1 cellular context compared by ENCODE assay signal in the genomic region with DNA sequence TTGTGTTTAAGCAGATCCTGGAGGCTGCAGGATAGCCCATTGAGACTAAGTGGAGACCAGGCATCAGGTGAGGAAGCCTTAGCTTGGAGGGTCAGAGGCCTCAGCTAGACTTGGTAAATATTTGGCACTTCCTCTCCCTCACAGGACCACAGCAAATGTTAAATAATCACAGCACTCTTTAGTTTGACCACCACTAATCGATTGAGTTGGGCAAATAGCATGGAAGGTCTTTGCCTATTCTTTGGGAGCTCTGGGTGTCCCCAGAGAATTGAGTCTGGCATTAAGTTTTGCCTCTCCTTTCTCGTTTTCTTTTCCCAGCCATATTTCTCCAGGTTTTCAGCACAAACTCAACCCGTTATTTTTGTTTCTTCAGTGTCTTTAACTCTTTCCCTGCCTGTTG.
TF ChIP-seq lines count a peak whose summit lies in the region.

No MANE protein-coding gene starts in this region.

TF ChIP-seq in HepG2, 621 proteins besides CTCF, POLR2A, EP300 and RAD21 (continued from another document and continues in another):
- TF ChIP-seq, protein P1, sequence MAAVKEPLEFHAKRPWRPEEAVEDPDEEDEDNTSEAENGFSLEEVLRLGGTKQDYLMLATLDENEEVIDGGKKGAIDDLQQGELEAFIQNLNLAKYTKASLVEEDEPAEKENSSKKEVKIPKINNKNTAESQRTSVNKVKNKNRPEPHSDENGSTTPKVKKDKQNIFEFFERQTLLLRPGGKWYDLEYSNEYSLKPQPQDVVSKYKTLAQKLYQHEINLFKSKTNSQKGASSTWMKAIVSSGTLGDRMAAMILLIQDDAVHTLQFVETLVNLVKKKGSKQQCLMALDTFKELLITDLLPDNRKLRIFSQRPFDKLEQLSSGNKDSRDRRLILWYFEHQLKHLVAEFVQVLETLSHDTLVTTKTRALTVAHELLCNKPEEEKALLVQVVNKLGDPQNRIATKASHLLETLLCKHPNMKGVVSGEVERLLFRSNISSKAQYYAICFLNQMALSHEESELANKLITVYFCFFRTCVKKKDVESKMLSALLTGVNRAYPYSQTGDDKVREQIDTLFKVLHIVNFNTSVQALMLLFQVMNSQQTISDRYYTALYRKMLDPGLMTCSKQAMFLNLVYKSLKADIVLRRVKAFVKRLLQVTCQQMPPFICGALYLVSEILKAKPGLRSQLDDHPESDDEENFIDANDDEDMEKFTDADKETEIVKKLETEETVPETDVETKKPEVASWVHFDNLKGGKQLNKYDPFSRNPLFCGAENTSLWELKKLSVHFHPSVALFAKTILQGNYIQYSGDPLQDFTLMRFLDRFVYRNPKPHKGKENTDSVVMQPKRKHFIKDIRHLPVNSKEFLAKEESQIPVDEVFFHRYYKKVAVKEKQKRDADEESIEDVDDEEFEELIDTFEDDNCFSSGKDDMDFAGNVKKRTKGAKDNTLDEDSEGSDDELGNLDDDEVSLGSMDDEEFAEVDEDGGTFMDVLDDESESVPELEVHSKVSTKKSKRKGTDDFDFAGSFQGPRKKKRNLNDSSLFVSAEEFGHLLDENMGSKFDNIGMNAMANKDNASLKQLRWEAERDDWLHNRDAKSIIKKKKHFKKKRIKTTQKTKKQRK (IDR thresholded peaks at IDR 0.05; ENCODE audit: low read length), result no peak
- TF ChIP-seq NR3C1 (CRISPR knock-in tag; IDR thresholded peaks at IDR 0.05), result no peak
- TF ChIP-seq HDAC2 (CRISPR knock-in tag; IDR thresholded peaks at IDR 0.05), result peak; percentile 54; the same call in 1 of the 2 replicates
- TF ChIP-seq, protein P2, sequence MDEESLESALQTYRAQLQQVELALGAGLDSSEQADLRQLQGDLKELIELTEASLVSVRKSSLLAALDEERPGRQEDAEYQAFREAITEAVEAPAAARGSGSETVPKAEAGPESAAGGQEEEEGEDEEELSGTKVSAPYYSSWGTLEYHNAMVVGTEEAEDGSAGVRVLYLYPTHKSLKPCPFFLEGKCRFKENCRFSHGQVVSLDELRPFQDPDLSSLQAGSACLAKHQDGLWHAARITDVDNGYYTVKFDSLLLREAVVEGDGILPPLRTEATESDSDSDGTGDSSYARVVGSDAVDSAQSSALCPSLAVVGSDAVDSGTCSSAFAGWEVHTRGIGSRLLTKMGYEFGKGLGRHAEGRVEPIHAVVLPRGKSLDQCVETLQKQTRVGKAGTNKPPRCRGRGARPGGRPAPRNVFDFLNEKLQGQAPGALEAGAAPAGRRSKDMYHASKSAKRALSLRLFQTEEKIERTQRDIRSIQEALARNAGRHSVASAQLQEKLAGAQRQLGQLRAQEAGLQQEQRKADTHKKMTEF (CRISPR knock-in tag; IDR thresholded peaks at IDR 0.05), result 0 out of 2 replicates have a peak, but pooled peaks have one; percentile 31
- no peak for TF ChIP-seq ZFP36 (IDR thresholded peaks at IDR 0.05; ENCODE audit: borderline replicate concordance, low read depth, low read length, partially characterized antibody)
- no peak for TF ChIP-seq ZNF30 (CRISPR knock-in tag; IDR thresholded peaks at IDR 0.05)
- TF ChIP-seq ZNF816 (CRISPR knock-in tag; IDR thresholded peaks at IDR 0.05; ENCODE audit: borderline replicate concordance), result no peak
- TF ChIP-seq ZNF724P (CRISPR knock-in tag; IDR thresholded peaks at IDR 0.05; ENCODE audit: borderline replicate concordance), result no peak
- TF ChIP-seq ESRRA (CRISPR knock-in tag; IDR thresholded peaks at IDR 0.05; ENCODE audit: low read depth), result no peak
- TF ChIP-seq STAG1 (CRISPR knock-in tag; IDR thresholded peaks at IDR 0.05), result no peak
- no peak for TF ChIP-seq RBAK (CRISPR knock-in tag; IDR thresholded peaks at IDR 0.05)
- no peak for TF ChIP-seq TGIF2 (CRISPR knock-in tag; IDR thresholded peaks at IDR 0.05)
- TF ChIP-seq ZNF331 (CRISPR knock-in tag; IDR thresholded peaks at IDR 0.05), result 0 out of 2 replicates have a peak, but pooled peaks have one; percentile 20
- TF ChIP-seq NR2F2 (IDR thresholded peaks at IDR 0.05; ENCODE audit: borderline replicate concordance, low read depth), result no peak
- TF ChIP-seq HOXD1 (CRISPR knock-in tag; IDR thresholded peaks at IDR 0.05), result no peak
- 0 out of 2 replicates have a peak, but pooled peaks have one; percentile 29 for TF ChIP-seq ERF (CRISPR knock-in tag; IDR thresholded peaks at IDR 0.05)
- TF ChIP-seq, protein P3, sequence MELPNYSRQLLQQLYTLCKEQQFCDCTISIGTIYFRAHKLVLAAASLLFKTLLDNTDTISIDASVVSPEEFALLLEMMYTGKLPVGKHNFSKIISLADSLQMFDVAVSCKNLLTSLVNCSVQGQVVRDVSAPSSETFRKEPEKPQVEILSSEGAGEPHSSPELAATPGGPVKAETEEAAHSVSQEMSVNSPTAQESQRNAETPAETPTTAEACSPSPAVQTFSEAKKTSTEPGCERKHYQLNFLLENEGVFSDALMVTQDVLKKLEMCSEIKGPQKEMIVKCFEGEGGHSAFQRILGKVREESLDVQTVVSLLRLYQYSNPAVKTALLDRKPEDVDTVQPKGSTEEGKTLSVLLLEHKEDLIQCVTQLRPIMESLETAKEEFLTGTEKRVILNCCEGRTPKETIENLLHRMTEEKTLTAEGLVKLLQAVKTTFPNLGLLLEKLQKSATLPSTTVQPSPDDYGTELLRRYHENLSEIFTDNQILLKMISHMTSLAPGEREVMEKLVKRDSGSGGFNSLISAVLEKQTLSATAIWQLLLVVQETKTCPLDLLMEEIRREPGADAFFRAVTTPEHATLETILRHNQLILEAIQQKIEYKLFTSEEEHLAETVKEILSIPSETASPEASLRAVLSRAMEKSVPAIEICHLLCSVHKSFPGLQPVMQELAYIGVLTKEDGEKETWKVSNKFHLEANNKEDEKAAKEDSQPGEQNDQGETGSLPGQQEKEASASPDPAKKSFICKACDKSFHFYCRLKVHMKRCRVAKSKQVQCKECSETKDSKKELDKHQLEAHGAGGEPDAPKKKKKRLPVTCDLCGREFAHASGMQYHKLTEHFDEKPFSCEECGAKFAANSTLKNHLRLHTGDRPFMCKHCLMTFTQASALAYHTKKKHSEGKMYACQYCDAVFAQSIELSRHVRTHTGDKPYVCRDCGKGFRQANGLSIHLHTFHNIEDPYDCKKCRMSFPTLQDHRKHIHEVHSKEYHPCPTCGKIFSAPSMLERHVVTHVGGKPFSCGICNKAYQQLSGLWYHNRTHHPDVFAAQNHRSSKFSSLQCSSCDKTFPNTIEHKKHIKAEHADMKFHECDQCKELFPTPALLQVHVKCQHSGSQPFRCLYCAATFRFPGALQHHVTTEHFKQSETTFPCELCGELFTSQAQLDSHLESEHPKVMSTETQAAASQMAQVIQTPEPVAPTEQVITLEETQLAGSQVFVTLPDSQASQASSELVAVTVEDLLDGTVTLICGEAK (IDR thresholded peaks at IDR 0.05), result no peak
- TF ChIP-seq, protein P3 (CRISPR knock-in tag; IDR thresholded peaks at IDR 0.05), result no peak
- TF ChIP-seq ZNF7 (CRISPR knock-in tag; IDR thresholded peaks at IDR 0.05), result no peak
- TF ChIP-seq, protein P4, sequence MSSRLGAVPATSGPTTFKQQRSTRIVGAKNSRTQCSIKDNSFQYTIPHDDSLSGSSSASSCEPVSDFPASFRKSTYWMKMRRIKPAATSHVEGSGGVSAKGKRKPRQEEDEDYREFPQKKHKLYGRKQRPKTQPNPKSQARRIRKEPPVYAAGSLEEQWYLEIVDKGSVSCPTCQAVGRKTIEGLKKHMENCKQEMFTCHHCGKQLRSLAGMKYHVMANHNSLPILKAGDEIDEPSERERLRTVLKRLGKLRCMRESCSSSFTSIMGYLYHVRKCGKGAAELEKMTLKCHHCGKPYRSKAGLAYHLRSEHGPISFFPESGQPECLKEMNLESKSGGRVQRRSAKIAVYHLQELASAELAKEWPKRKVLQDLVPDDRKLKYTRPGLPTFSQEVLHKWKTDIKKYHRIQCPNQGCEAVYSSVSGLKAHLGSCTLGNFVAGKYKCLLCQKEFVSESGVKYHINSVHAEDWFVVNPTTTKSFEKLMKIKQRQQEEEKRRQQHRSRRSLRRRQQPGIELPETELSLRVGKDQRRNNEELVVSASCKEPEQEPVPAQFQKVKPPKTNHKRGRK (CRISPR knock-in tag; IDR thresholded peaks at IDR 0.05), result no peak
- 0 out of 2 replicates have a peak, but pooled peaks have one; percentile 18 for TF ChIP-seq ZNF605 (CRISPR knock-in tag; IDR thresholded peaks at IDR 0.05)
- TF ChIP-seq, protein P5, sequence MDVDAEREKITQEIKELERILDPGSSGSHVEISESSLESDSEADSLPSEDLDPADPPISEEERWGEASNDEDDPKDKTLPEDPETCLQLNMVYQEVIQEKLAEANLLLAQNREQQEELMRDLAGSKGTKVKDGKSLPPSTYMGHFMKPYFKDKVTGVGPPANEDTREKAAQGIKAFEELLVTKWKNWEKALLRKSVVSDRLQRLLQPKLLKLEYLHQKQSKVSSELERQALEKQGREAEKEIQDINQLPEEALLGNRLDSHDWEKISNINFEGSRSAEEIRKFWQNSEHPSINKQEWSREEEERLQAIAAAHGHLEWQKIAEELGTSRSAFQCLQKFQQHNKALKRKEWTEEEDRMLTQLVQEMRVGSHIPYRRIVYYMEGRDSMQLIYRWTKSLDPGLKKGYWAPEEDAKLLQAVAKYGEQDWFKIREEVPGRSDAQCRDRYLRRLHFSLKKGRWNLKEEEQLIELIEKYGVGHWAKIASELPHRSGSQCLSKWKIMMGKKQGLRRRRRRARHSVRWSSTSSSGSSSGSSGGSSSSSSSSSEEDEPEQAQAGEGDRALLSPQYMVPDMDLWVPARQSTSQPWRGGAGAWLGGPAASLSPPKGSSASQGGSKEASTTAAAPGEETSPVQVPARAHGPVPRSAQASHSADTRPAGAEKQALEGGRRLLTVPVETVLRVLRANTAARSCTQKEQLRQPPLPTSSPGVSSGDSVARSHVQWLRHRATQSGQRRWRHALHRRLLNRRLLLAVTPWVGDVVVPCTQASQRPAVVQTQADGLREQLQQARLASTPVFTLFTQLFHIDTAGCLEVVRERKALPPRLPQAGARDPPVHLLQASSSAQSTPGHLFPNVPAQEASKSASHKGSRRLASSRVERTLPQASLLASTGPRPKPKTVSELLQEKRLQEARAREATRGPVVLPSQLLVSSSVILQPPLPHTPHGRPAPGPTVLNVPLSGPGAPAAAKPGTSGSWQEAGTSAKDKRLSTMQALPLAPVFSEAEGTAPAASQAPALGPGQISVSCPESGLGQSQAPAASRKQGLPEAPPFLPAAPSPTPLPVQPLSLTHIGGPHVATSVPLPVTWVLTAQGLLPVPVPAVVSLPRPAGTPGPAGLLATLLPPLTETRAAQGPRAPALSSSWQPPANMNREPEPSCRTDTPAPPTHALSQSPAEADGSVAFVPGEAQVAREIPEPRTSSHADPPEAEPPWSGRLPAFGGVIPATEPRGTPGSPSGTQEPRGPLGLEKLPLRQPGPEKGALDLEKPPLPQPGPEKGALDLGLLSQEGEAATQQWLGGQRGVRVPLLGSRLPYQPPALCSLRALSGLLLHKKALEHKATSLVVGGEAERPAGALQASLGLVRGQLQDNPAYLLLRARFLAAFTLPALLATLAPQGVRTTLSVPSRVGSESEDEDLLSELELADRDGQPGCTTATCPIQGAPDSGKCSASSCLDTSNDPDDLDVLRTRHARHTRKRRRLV (CRISPR knock-in tag; IDR thresholded peaks at IDR 0.05), result no peak
- TF ChIP-seq BRCA1 (CRISPR knock-in tag; IDR thresholded peaks at IDR 0.05), result no peak
- no peak for TF ChIP-seq ZNF138 (CRISPR knock-in tag; IDR thresholded peaks at IDR 0.05; ENCODE audit: low read depth)
- TF ChIP-seq POLR2AphosphoS2 (IDR thresholded peaks at IDR 0.05; ENCODE audit: low read depth, low read length), result no peak
- TF ChIP-seq NCOA2 (CRISPR knock-in tag; IDR thresholded peaks at IDR 0.05), result peak; percentile 40; the same call in 1 of the 2 replicates
- TF ChIP-seq, protein P6, sequence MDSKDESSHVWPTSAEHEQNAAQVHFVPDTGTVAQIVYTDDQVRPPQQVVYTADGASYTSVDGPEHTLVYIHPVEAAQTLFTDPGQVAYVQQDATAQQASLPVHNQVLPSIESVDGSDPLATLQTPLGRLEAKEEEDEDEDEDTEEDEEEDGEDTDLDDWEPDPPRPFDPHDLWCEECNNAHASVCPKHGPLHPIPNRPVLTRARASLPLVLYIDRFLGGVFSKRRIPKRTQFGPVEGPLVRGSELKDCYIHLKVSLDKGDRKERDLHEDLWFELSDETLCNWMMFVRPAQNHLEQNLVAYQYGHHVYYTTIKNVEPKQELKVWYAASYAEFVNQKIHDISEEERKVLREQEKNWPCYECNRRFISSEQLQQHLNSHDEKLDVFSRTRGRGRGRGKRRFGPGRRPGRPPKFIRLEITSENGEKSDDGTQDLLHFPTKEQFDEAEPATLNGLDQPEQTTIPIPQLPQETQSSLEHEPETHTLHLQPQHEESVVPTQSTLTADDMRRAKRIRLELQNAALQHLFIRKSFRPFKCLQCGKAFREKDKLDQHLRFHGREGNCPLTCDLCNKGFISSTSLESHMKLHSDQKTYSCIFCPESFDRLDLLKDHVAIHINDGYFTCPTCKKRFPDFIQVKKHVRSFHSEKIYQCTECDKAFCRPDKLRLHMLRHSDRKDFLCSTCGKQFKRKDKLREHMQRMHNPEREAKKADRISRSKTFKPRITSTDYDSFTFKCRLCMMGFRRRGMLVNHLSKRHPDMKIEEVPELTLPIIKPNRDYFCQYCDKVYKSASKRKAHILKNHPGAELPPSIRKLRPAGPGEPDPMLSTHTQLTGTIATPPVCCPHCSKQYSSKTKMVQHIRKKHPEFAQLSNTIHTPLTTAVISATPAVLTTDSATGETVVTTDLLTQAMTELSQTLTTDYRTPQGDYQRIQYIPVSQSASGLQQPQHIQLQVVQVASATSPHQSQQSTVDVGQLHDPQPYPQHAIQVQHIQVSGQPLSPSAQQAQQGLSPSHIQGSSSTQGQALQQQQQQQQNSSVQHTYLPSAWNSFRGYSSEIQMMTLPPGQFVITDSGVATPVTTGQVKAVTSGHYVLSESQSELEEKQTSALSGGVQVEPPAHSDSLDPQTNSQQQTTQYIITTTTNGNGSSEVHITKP (CRISPR knock-in tag; IDR thresholded peaks at IDR 0.05; ENCODE audit: low read depth), result 0 out of 2 replicates have a peak, but pooled peaks have one; percentile 35
- 0 out of 2 replicates have a peak, but pooled peaks have one; percentile 23 for TF ChIP-seq TCF7 (IDR thresholded peaks at IDR 0.05; ENCODE audit: low read depth)
- peak; percentile 96 for TF ChIP-seq ONECUT2 (CRISPR knock-in tag; IDR thresholded peaks at IDR 0.05)
- TF ChIP-seq NCOA1 (CRISPR knock-in tag; IDR thresholded peaks at IDR 0.05), result no peak
